27 cellular contexts compared by ENCODE assay signal in the genomic region with DNA sequence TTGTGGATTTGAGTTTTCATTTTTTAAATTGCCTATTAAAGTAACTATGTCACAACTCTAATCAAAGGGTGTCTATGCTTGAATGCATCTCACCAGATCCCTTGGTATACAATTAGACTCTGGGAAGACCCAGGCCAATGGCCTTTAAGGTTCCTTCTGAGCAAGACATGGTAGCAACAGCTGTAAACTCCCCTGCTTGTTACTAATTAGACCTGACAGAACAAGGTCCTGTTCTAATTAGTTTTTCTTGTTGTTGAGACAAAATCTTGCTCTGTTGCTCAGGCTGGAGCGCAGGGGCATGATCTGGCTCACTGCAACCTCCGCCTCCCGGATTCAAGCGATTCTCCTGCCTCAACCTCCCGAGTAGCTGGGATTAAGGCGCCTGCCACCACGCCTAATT. TPM values are rescaled to one million over a fixed set of nuclear protein-coding genes. Genes with fewer than 3 reads are reported as not detected.
"Had no signal": no experiment of that assay in that cellular context is flagged by ENCODE, and none has a peak within 500 bp of the region (broad histone marks: within the 10 kb centered on the region; RNA-seq: fewer than 3 reads in every experiment).

No MANE protein-coding gene starts in this region.

- H3K4me1 ChIP-seq: adrenal gland, Peyer's patch had no signal

- H3K4me3 Mint-ChIP-seq: activated B cell treated with CpG ODN at 0.5 μM for 24 hours; activated CD4-positive, alpha-beta T cell treated with anti-CD3 and anti-CD28 coated beads, Interleukin-2, amount 10 ng/mL, durations not matched to agents 24 days and 14 days; activated naive CD8-positive, alpha-beta T cell treated with anti-CD3 and anti-CD28 coated beads, Interleukin-2, amount 10 ng/mL, durations not matched to agents 7 days and 5 days; T-cell had no signal

- H3K4me1 Mint-ChIP-seq: activated B cell treated with CpG ODN at 0.5 μM for 24 hours had no signal

- H3K27ac ChIP-seq: adrenal gland, Peyer's patch had no signal

- H3K4me3 ChIP-seq: adrenal gland, Peyer's patch had no signal

- H3K36me3 ChIP-seq: adrenal gland, Peyer's patch had no signal

- H3K27me3 ChIP-seq: adrenal gland, Peyer's patch had no signal

- H3K36me3 Mint-ChIP-seq: activated naive CD8-positive, alpha-beta T cell treated with anti-CD3 and anti-CD28 coated beads, Interleukin-2, amount 10 ng/mL, durations not matched to agents 7 days and 5 days; T-cell had no signal

- ATAC-seq: T-cell had no signal

- H3K27me3 Mint-ChIP-seq: activated naive CD8-positive, alpha-beta T cell treated with anti-CD3 and anti-CD28 coated beads, Interleukin-2, amount 10 ng/mL, durations not matched to agents 7 days and 5 days had no signal

- H3K9me3 Mint-ChIP-seq: activated B cell treated with CpG ODN at 0.5 μM for 24 hours; activated CD4-positive, alpha-beta T cell treated with anti-CD3 and anti-CD28 coated beads, Interleukin-2, amount 10 ng/mL, durations not matched to agents 24 days and 14 days; activated naive CD8-positive, alpha-beta T cell treated with anti-CD3 and anti-CD28 coated beads, Interleukin-2, amount 10 ng/mL, durations not matched to agents 7 days and 5 days; T-cell had no signal

- H3K9me3 ChIP-seq: adrenal gland, Peyer's patch had no signal

- DNase-seq: activated B cell treated with CpG ODN at 0.5 μM for 24 hours; activated CD4-positive, alpha-beta T cell treated with anti-CD3 and anti-CD28 coated beads for 1 hour; activated CD4-positive, alpha-beta T cell treated with anti-CD3 and anti-CD28 coated beads, Interleukin-2, amount 10 ng/mL, durations not matched to agents 24 days and 14 days; activated CD4-positive, alpha-beta T cell treated with anti-CD3 and anti-CD28 coated beads, Interleukin-2, amount 50 U/mL, for 48 hours; activated CD8-positive, alpha-beta memory T cell treated with anti-CD3 and anti-CD28 coated beads for 24 hours; activated naive CD4-positive, alpha-beta T cell treated with anti-CD3 and anti-CD28 coated beads, Interleukin-2, amount 50 U/mL, for 16 hours; activated naive CD8-positive, alpha-beta T cell treated with anti-CD3 and anti-CD28 coated beads, Interleukin-2, amount 10 ng/mL, durations not matched to agents 7 days and 5 days; activated T-cell treated with anti-CD3 and anti-CD28 coated beads, Interleukin-2, amount 50 U/mL, for 48 hours; adrenal gland; anterior cingulate cortex; cerebellar nuclear complex; KG1; NCI-H1092; NCI-H1417; NCI-H1930; NCI-H345; NCI-H510A; NCI-H526 treated with DMSO at 0.1 percent for 48 hours; NCI-H82; Peyer's patch; SHP77 treated with DMSO at 0.1 percent for 48 hours; T-cell; T-helper 2 cell; T1000 had no signal

- H3K27ac Mint-ChIP-seq: activated B cell treated with CpG ODN at 0.5 μM for 24 hours; activated CD4-positive, alpha-beta T cell treated with anti-CD3 and anti-CD28 coated beads, Interleukin-2, amount 10 ng/mL, durations not matched to agents 24 days and 14 days; activated naive CD8-positive, alpha-beta T cell treated with anti-CD3 and anti-CD28 coated beads, Interleukin-2, amount 10 ng/mL, durations not matched to agents 7 days and 5 days; T-cell had no signal

RNA-seq across cellular contexts. Expression of a gene that starts 2.9 kb away (rescaled TPM):
- total RNA-seq: activated B cell treated with CpG ODN at 0.5 μM for 24 hours; activated CD4-positive, alpha-beta T cell treated with anti-CD3 and anti-CD28 coated beads, Interleukin-2, amount 10 ng/mL, durations not matched to agents 24 days and 14 days; activated naive CD8-positive, alpha-beta T cell treated with anti-CD3 and anti-CD28 coated beads, Interleukin-2, amount 10 ng/mL, durations not matched to agents 7 days and 5 days; adrenal gland; cardiac septum; OCI-LY7; Peyer's patch; SK-MEL-5; T-cell had no signal
